Comparison of ENCODE assay signal across 7 cellular contexts in genomic region chr1:24964811-24965570, GRCh38. TPM values are rescaled to one million over a fixed set of nuclear protein-coding genes. Genes with fewer than 3 reads are reported as not detected.
A peak's percentile ranks its signal among the peaks of the same experiment; 100 is the strongest.
DNase-seq lines count a peak whose midpoint lies in the region; ATAC-seq, FAIRE-seq and TF ChIP-seq lines count a peak whose summit lies in the region.

No MANE protein-coding gene starts in this region.

- ATAC-seq in HG03135 (IDR thresholded peaks at IDR 0.05; ENCODE audit: unreplicated experiment) (peak; percentile 88), WTC11 (peak; percentile 46)

- H3K36me3 Mint-ChIP-seq in WTC11 (no peaks in the 10 kb centered on the region), HFFc6 (ENCODE audit: low read depth) (no peaks in the 10 kb centered on the region)

- H3K4me1 Mint-ChIP-seq in WTC11 (peaks cover 5% of the 10 kb centered on the region), HFFc6 (ENCODE audit: low read depth) (peaks cover 10% of the 10 kb centered on the region)

- peak; percentile 99 for FAIRE-seq in GM19239 (lab: Jason Lieb, UNC)

- no peak for TF ChIP-seq CTCF in WTC11 (IDR thresholded peaks at IDR 0.05)
- no peak for TF ChIP-seq CTCF in HFFc6 (IDR thresholded peaks at IDR 0.05)

- POLR2A ChIA-PET in WTC11 (lab: Charles Lee), result interaction anchor here (0.5 kb wide), 1 partner anchor 38 kb away, joined by 8 read pairs; no protein-coding TSS in a partner anchor

- H3K27ac Mint-ChIP-seq in WTC11 (no peak overlapping the region), HFFc6 (no peak overlapping the region)

- H3K27me3 Mint-ChIP-seq in WTC11 (ENCODE audit: low read depth), result peaks cover 3% of the 10 kb centered on the region; the same call in 1 of the 2 replicates
- H3K27me3 Mint-ChIP-seq in HFFc6 (ENCODE audit: insufficient read depth), result peaks cover 5% of the 10 kb centered on the region

- H3K9me3 Mint-ChIP-seq in WTC11 (no peaks in the 10 kb centered on the region), HFFc6 (no peaks in the 10 kb centered on the region)

- CTCF ChIA-PET in WTC11 (lab: Charles Lee), result interaction anchor here (0.6 to 1.0 kb wide), 3 partner anchors 17 to 536 kb away, joined by 3 read pairs; no protein-coding TSS in a partner anchor

- H3K4me3 Mint-ChIP-seq in WTC11, result no peak overlapping the region
- no peak overlapping the region for H3K4me3 Mint-ChIP-seq in HFFc6

- peak; percentile 82 for DNase-seq in GM19239 (ENCODE audit: insufficient read length, low spot score)
- no peak for DNase-seq in WTC11 (ENCODE audit: low spot score)
- DNase-seq in central memory CD4-positive, alpha-beta T cell, result peak; percentile 95
- DNase-seq in stimulated activated CD4-positive, alpha-beta T cell treated with anti-CD3 and anti-CD28 coated beads, Interleukin-4, amount 100 ng/mL, for 1 hour, result peak; percentile 78
- no peak for DNase-seq in HFFc6
- DNase-seq in kidney glomerular epithelial cell (lab: John Stamatoyannopoulos, UW), result no peak

TF ChIP-seq in WTC11, 78 proteins besides CTCF, POLR2A, EP300 and RAD21:
- TF ChIP-seq, protein P1, sequence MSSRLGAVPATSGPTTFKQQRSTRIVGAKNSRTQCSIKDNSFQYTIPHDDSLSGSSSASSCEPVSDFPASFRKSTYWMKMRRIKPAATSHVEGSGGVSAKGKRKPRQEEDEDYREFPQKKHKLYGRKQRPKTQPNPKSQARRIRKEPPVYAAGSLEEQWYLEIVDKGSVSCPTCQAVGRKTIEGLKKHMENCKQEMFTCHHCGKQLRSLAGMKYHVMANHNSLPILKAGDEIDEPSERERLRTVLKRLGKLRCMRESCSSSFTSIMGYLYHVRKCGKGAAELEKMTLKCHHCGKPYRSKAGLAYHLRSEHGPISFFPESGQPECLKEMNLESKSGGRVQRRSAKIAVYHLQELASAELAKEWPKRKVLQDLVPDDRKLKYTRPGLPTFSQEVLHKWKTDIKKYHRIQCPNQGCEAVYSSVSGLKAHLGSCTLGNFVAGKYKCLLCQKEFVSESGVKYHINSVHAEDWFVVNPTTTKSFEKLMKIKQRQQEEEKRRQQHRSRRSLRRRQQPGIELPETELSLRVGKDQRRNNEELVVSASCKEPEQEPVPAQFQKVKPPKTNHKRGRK (CRISPR knock-in tag; IDR thresholded peaks at IDR 0.05; ENCODE audit: borderline replicate concordance), result no peak
- TF ChIP-seq USF2 (CRISPR knock-in tag; IDR thresholded peaks at IDR 0.05) (peak; percentile 63), NR2C2 (CRISPR knock-in tag; IDR thresholded peaks at IDR 0.05) (no peak), ZNF138 (CRISPR knock-in tag; conservative IDR thresholded peaks at IDR 0.05) (no peak), SMAD4 (CRISPR knock-in tag; IDR thresholded peaks at IDR 0.05) (no peak), E2F5 (CRISPR knock-in tag; IDR thresholded peaks at IDR 0.05) (no peak), PRRX2 (CRISPR knock-in tag; IDR thresholded peaks at IDR 0.05) (no peak), HMGA2 (CRISPR knock-in tag; IDR thresholded peaks at IDR 0.05) (no peak), MXD4 (CRISPR knock-in tag; IDR thresholded peaks at IDR 0.05; ENCODE audit: borderline replicate concordance) (no peak), FOXJ3 (CRISPR knock-in tag; IDR thresholded peaks at IDR 0.05; ENCODE audit: borderline replicate concordance) (no peak), USF1 (CRISPR knock-in tag; IDR thresholded peaks at IDR 0.05) (peak; percentile 49; the same call in 1 of the 2 replicates), GABPB1 (CRISPR knock-in tag; IDR thresholded peaks at IDR 0.05) (no peak), NFATC4 (CRISPR knock-in tag; IDR thresholded peaks at IDR 0.05) (no peak), NR3C1 (CRISPR knock-in tag; conservative IDR thresholded peaks at IDR 0.05; ENCODE audit: low read depth) (no peak), ZNF219 (CRISPR knock-in tag; IDR thresholded peaks at IDR 0.05; ENCODE audit: borderline replicate concordance) (no peak), ZNF416 (CRISPR knock-in tag; IDR thresholded peaks at IDR 0.05) (no peak), NFYB (CRISPR knock-in tag; conservative IDR thresholded peaks at IDR 0.05; ENCODE audit: low read depth) (peak; percentile 39)
- TF ChIP-seq, protein P2, sequence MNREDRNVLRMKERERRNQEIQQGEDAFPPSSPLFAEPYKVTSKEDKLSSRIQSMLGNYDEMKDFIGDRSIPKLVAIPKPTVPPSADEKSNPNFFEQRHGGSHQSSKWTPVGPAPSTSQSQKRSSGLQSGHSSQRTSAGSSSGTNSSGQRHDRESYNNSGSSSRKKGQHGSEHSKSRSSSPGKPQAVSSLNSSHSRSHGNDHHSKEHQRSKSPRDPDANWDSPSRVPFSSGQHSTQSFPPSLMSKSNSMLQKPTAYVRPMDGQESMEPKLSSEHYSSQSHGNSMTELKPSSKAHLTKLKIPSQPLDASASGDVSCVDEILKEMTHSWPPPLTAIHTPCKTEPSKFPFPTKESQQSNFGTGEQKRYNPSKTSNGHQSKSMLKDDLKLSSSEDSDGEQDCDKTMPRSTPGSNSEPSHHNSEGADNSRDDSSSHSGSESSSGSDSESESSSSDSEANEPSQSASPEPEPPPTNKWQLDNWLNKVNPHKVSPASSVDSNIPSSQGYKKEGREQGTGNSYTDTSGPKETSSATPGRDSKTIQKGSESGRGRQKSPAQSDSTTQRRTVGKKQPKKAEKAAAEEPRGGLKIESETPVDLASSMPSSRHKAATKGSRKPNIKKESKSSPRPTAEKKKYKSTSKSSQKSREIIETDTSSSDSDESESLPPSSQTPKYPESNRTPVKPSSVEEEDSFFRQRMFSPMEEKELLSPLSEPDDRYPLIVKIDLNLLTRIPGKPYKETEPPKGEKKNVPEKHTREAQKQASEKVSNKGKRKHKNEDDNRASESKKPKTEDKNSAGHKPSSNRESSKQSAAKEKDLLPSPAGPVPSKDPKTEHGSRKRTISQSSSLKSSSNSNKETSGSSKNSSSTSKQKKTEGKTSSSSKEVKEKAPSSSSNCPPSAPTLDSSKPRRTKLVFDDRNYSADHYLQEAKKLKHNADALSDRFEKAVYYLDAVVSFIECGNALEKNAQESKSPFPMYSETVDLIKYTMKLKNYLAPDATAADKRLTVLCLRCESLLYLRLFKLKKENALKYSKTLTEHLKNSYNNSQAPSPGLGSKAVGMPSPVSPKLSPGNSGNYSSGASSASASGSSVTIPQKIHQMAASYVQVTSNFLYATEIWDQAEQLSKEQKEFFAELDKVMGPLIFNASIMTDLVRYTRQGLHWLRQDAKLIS (CRISPR knock-in tag; IDR thresholded peaks at IDR 0.05; ENCODE audit: borderline replicate concordance), result no peak
- TF ChIP-seq, protein P3, sequence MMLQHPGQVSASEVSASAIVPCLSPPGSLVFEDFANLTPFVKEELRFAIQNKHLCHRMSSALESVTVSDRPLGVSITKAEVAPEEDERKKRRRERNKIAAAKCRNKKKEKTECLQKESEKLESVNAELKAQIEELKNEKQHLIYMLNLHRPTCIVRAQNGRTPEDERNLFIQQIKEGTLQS (CRISPR knock-in tag; conservative IDR thresholded peaks at IDR 0.05), result no peak
- TF ChIP-seq, protein P4, sequence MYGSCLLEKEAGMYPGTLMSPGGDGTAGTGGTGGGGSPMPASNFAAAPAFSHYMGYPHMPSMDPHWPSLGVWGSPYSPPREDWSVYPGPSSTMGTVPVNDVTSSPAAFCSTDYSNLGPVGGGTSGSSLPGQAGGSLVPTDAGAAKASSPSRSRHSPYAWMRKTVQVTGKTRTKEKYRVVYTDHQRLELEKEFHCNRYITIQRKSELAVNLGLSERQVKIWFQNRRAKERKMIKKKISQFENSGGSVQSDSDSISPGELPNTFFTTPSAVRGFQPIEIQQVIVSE (CRISPR knock-in tag; IDR thresholded peaks at IDR 0.05; ENCODE audit: borderline replicate concordance), result no peak
- TF ChIP-seq, protein P5, sequence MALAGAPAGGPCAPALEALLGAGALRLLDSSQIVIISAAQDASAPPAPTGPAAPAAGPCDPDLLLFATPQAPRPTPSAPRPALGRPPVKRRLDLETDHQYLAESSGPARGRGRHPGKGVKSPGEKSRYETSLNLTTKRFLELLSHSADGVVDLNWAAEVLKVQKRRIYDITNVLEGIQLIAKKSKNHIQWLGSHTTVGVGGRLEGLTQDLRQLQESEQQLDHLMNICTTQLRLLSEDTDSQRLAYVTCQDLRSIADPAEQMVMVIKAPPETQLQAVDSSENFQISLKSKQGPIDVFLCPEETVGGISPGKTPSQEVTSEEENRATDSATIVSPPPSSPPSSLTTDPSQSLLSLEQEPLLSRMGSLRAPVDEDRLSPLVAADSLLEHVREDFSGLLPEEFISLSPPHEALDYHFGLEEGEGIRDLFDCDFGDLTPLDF (CRISPR knock-in tag; IDR thresholded peaks at IDR 0.05), result no peak

RNA-seq across cellular contexts. Expression of gene RUNX3, which starts 34.9 kb away (rescaled TPM):
- total RNA-seq in WTC11 (2021), result 1.5 to 1.8 TPM (median 1.8 TPM) in 3 replicates
- total RNA-seq in HFFc6 (2021; fragmentation: NEBNext Ultra II Directional; extraction: Animal tissue kit (Norgen Biotek cat#: 25700)), result not detected

Comparison
In these comparisons a context has a peak if more than half of its experiments do, and no peak if none do; other contexts are left out.
1. DNase-seq: peak in GM19239 (single experiment), central memory CD4-positive, alpha-beta T cell (single experiment) and stimulated activated CD4-positive, alpha-beta T cell treated with anti-CD3 and anti-CD28 coated beads, Interleukin-4, amount 100 ng/mL, for 1 hour (single experiment); none in WTC11 (single experiment), HFFc6 (single experiment) and kidney glomerular epithelial cell (single experiment).